In genomic region chr2:239027431-239028252, GRCh38 we compare ENCODE assay signal across 15 cellular contexts.
"Had no signal": no experiment of that assay in that cellular context is flagged by ENCODE, and none has a peak within 500 bp of the region (broad histone marks: within the 10 kb centered on the region; RNA-seq: fewer than 3 reads in every experiment).

No MANE protein-coding gene starts in this region.

- H3K4me3 ChIP-seq: body of pancreas, colonic mucosa, lung, prostate gland, right lobe of liver, smooth muscle cell, stomach, thoracic aorta, upper lobe of left lung had no signal

- H3K27me3 ChIP-seq: body of pancreas, colonic mucosa, right lobe of liver, upper lobe of left lung had no signal

- H3K4me1 ChIP-seq: body of pancreas, colonic mucosa, prostate gland, right lobe of liver, upper lobe of left lung had no signal

- DNase-seq: activated CD4-positive, alpha-beta T cell treated with anti-CD3 and anti-CD28 coated beads for 36 hours; activated CD4-positive, alpha-beta T cell treated with anti-CD3 and anti-CD28 coated beads, Interleukin-2, amount 50 U/mL, for 48 hours; amniotic stem cell; body of pancreas; caudate nucleus; colonic mucosa; right lobe of liver; stimulated activated CD4-positive, alpha-beta T cell treated with anti-CD3 and anti-CD28 coated beads, Interleukin-4, amount 100 ng/mL, for 24 hours; stomach had no signal

- H3K36me3 ChIP-seq: colonic mucosa, prostate gland, right lobe of liver, stomach, thoracic aorta, upper lobe of left lung had no signal

- H3K9me3 ChIP-seq: body of pancreas, colonic mucosa, prostate gland, right lobe of liver, stomach, thoracic aorta, upper lobe of left lung had no signal

- ATAC-seq: activated CD4-positive, alpha-beta T cell treated with anti-CD3 and anti-CD28 coated beads for 36 hours; body of pancreas; stimulated activated effector memory CD8-positive, alpha-beta T cell treated with anti-CD3 and anti-CD28 coated beads, Interleukin-12 subunit alpha, Interleukin-12 subunit beta, amount 100 ng/mL, for 72 hours had no signal

- H3K27ac ChIP-seq: body of pancreas, colonic mucosa, prostate gland, right lobe of liver, stomach, thoracic aorta, upper lobe of left lung had no signal
